2 cellular contexts compared by ENCODE assay signal in genomic region chr13:50012396-50013169, GRCh38.
TF ChIP-seq lines count a peak whose summit lies in the region.

No MANE protein-coding gene starts in this region.

TF ChIP-seq in HepG2, 621 proteins besides CTCF, POLR2A, EP300 and RAD21:
- TF ChIP-seq, protein P1, sequence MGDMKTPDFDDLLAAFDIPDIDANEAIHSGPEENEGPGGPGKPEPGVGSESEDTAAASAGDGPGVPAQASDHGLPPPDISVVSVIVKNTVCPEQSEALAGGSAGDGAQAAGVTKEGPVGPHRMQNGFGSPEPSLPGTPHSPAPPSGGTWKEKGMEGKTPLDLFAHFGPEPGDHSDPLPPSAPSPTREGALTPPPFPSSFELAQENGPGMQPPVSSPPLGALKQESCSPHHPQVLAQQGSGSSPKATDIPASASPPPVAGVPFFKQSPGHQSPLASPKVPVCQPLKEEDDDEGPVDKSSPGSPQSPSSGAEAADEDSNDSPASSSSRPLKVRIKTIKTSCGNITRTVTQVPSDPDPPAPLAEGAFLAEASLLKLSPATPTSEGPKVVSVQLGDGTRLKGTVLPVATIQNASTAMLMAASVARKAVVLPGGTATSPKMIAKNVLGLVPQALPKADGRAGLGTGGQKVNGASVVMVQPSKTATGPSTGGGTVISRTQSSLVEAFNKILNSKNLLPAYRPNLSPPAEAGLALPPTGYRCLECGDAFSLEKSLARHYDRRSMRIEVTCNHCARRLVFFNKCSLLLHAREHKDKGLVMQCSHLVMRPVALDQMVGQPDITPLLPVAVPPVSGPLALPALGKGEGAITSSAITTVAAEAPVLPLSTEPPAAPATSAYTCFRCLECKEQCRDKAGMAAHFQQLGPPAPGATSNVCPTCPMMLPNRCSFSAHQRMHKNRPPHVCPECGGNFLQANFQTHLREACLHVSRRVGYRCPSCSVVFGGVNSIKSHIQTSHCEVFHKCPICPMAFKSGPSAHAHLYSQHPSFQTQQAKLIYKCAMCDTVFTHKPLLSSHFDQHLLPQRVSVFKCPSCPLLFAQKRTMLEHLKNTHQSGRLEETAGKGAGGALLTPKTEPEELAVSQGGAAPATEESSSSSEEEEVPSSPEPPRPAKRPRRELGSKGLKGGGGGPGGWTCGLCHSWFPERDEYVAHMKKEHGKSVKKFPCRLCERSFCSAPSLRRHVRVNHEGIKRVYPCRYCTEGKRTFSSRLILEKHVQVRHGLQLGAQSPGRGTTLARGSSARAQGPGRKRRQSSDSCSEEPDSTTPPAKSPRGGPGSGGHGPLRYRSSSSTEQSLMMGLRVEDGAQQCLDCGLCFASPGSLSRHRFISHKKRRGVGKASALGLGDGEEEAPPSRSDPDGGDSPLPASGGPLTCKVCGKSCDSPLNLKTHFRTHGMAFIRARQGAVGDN (CRISPR knock-in tag; IDR thresholded peaks at IDR 0.05), result no peak
- TF ChIP-seq, protein P2, sequence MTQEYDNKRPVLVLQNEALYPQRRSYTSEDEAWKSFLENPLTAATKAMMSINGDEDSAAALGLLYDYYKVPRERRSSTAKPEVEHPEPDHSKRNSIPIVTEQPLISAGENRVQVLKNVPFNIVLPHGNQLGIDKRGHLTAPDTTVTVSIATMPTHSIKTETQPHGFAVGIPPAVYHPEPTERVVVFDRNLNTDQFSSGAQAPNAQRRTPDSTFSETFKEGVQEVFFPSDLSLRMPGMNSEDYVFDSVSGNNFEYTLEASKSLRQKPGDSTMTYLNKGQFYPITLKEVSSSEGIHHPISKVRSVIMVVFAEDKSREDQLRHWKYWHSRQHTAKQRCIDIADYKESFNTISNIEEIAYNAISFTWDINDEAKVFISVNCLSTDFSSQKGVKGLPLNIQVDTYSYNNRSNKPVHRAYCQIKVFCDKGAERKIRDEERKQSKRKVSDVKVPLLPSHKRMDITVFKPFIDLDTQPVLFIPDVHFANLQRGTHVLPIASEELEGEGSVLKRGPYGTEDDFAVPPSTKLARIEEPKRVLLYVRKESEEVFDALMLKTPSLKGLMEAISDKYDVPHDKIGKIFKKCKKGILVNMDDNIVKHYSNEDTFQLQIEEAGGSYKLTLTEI (CRISPR knock-in tag; conservative IDR thresholded peaks at IDR 0.05), result no peak
- peak; percentile 49 to 67 for TF ChIP-seq MAFK (conservative IDR thresholded peaks at IDR 0.05 in 1 of 2, IDR thresholded peaks at IDR 0.05 in 1 of 2; ENCODE audit: low read length in 2 of 2)
- TF ChIP-seq MAFF (IDR thresholded peaks at IDR 0.05; ENCODE audit: low read depth, low read length), result peak; percentile 56; the same call in 1 of the 2 replicates

TF ChIP-seq in GM12878, 131 proteins besides CTCF, POLR2A, EP300 and RAD21:
- TF ChIP-seq, protein P3, sequence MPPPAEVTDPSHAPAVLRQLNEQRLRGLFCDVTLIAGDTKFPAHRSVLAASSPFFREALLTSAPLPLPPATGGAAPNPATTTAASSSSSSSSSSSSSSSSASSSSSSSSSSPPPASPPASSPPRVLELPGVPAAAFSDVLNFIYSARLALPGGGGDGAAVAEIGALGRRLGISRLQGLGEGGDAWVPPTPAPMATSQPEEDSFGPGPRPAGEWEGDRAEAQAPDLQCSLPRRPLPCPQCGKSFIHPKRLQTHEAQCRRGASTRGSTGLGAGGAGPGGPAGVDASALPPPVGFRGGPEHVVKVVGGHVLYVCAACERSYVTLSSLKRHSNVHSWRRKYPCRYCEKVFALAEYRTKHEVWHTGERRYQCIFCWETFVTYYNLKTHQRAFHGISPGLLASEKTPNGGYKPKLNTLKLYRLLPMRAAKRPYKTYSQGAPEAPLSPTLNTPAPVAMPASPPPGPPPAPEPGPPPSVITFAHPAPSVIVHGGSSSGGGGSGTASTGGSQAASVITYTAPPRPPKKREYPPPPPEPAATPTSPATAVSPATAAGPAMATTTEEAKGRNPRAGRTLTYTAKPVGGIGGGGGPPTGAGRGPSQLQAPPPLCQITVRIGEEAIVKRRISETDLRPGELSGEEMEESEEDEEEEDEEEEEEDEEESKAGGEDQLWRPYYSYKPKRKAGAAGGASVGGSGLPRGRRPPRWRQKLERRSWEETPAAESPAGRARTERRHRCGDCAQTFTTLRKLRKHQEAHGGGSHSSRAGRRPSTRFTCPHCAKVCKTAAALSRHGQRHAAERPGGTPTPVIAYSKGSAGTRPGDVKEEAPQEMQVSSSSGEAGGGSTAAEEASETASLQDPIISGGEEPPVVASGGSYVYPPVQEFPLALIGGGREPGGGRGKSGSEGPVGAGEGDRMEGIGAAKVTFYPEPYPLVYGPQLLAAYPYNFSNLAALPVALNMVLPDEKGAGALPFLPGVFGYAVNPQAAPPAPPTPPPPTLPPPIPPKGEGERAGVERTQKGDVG (CRISPR knock-in tag; IDR thresholded peaks at IDR 0.05), result no peak
- TF ChIP-seq, protein P4, sequence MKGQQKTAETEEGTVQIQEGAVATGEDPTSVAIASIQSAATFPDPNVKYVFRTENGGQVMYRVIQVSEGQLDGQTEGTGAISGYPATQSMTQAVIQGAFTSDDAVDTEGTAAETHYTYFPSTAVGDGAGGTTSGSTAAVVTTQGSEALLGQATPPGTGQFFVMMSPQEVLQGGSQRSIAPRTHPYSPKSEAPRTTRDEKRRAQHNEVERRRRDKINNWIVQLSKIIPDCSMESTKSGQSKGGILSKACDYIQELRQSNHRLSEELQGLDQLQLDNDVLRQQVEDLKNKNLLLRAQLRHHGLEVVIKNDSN (IDR thresholded peaks at IDR 0.05; ENCODE audit: borderline replicate concordance, extremely low read length, insufficient read depth, low read depth, low read length), result no peak
- TF ChIP-seq ATF2 (IDR thresholded peaks at IDR 0.05; ENCODE audit: low read length) (no peak), ASH2L (IDR thresholded peaks at IDR 0.05; ENCODE audit: borderline replicate concordance, low read depth) (no peak), HDAC2 (IDR thresholded peaks at IDR 0.05) (no peak), E4F1 (IDR thresholded peaks at IDR 0.05; ENCODE audit: borderline replicate concordance, partially characterized antibody) (no peak), POLR2AphosphoS2 (IDR thresholded peaks at IDR 0.05; ENCODE audit: low read depth, low read length) (no peak), HCFC1 (IDR thresholded peaks at IDR 0.05; ENCODE audit: low read length) (no peak), YBX1 (IDR thresholded peaks at IDR 0.05) (no peak), SUZ12 (IDR thresholded peaks at IDR 0.05; ENCODE audit: unreplicated experiment) (no peak), NFIC (IDR thresholded peaks at IDR 0.05; ENCODE audit: low read depth, low read length) (no peak), MXI1 (IDR thresholded peaks at IDR 0.05; ENCODE audit: low read depth, low read length) (no peak)
- TF ChIP-seq, protein P5, sequence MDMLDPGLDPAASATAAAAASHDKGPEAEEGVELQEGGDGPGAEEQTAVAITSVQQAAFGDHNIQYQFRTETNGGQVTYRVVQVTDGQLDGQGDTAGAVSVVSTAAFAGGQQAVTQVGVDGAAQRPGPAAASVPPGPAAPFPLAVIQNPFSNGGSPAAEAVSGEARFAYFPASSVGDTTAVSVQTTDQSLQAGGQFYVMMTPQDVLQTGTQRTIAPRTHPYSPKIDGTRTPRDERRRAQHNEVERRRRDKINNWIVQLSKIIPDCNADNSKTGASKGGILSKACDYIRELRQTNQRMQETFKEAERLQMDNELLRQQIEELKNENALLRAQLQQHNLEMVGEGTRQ (IDR thresholded peaks at IDR 0.05; ENCODE audit: borderline replicate concordance, low read depth, low read length), result no peak
